Comparison of ENCODE assay signal across 25 cellular contexts in genomic region chr17:17492562-17492961, GRCh38. TPM values are rescaled to one million over a fixed set of nuclear protein-coding genes. Genes with fewer than 3 reads are reported as not detected.
DNase-seq lines count a peak whose midpoint lies in the region; ATAC-seq and TF ChIP-seq lines count a peak whose summit lies in the region.
"Had no signal": no experiment of that assay in that cellular context is flagged by ENCODE, and none has a peak within 500 bp of the region (broad histone marks: within the 10 kb centered on the region; RNA-seq: fewer than 3 reads in every experiment).

No MANE protein-coding gene starts in this region.

- H3K4me1 ChIP-seq in GM23338 (ENCODE audit: insufficient read depth) = peaks cover 29% of the 10 kb centered on the region

- H3K9me3 Mint-ChIP-seq in GM23338 = no peaks in the 10 kb centered on the region; the same call in 2 of the 3 replicates
- H3K9me3 Mint-ChIP-seq: endodermal cell; IgD-negative memory B cell; mesothelial cell of epicardium; natural killer cell treated with Interleukin-12 subunit alpha and Interleukin-12 subunit beta and Interleukin-15 and Interleukin-18, amount 100 ng/mL, for 72 hours had no signal

- intact Hi-C loops in dorsolateral prefrontal cortex (cut with DNase I) (no loop called here), sciatic nerve (cut with DNase I) (loop anchor here (10.0 kb wide), 1 partner anchor 152 kb away; no protein-coding TSS in a partner anchor)

- H3K27ac ChIP-seq in GM23338 (ENCODE audit: low read depth) = no peak overlapping the region; the same call in 1 of the 2 replicates
- H3K27ac ChIP-seq in VCaP = peak overlapping the region; percentile 28; the same call in 1 of the 2 replicates
- peak overlapping the region in 57 of 59 donors; percentile 4 to 97 (median 87) for H3K27ac ChIP-seq in dorsolateral prefrontal cortex
- H3K27ac ChIP-seq: Peyer's patch had no signal

- H4K20me1 ChIP-seq in GM23338 (replicated peaks; ENCODE audit: insufficient read depth) = peaks cover 35% of the 10 kb centered on the region; the same call in 1 of the 2 replicates

- peaks cover 3% of the 10 kb centered on the region for H3F3A ChIP-seq in GM23338 (replicated peaks; ENCODE audit: low read depth)

- no peaks in the 10 kb centered on the region for H3K79me2 ChIP-seq in GM23338 (replicated peaks; ENCODE audit: insufficient read depth)

- peaks cover 37% of the 10 kb centered on the region for H3K4me1 Mint-ChIP-seq in GM23338

- H3K4me3 ChIP-seq in GM23338 (no peak overlapping the region), dorsolateral prefrontal cortex (peak overlapping the region in 7 of 59 donors; percentile 2 to 84 (median 74))
- H3K4me3 ChIP-seq: coronary artery, Peyer's patch, smooth muscle cell, tibial nerve had no signal

- no peak overlapping the region for H3K4me2 ChIP-seq in GM23338
- H3K4me2 ChIP-seq: smooth muscle cell had no signal

- peaks cover 28% of the 10 kb centered on the region; the same call in 2 of the 3 replicates for H3K36me3 Mint-ChIP-seq in GM23338 (ENCODE audit: low read depth)

- no peak for DNase-seq in GM23338 (ENCODE audit: low spot score)
- peak in 1 of 10 donors; percentile 12 for DNase-seq in dorsolateral prefrontal cortex
- peak; percentile 54 for DNase-seq in sciatic nerve (ENCODE audit: low spot score)
- DNase-seq in GF-D8 (lab: John Stamatoyannopoulos, UW) = no peak
- no peak for DNase-seq in left lobe of liver (ENCODE audit: low spot score)
- no peak for DNase-seq in activated CD4-positive, CD25-positive, alpha-beta regulatory T cell (lab: John Stamatoyannopoulos, UW)
- no peak for DNase-seq in DMS153 treated with DMSO at 0.1 percent for 48 hours (lab: John Stamatoyannopoulos, UW; ENCODE audit: unreplicated experiment)
- DNase-seq: activated naive CD4-positive, alpha-beta T cell treated with anti-CD3 and anti-CD28 coated beads, Interleukin-2, amount 50 U/mL, for 16 hours; activated T-cell treated with anti-CD3 and anti-CD28 coated beads, Interleukin-2, amount 50 U/mL, for 48 hours; GDM1; HCEC 1CT; kidney glomerular epithelial cell; NCI-H510A; NK-92 treated with Interleukin-12 subunit alpha and Interleukin-12 subunit beta, amount 100 ng/mL, for 24 hours; Peyer's patch; stimulated activated CD4-positive, alpha-beta T cell treated with anti-CD3 and anti-CD28 coated beads, Interleukin-4, amount 100 ng/mL, for 1 hour; stimulated activated naive CD4-positive, alpha-beta T cell had no signal

- peak overlapping the region; percentile 6; the same call in 1 of the 3 replicates for H3K4me3 Mint-ChIP-seq in GM23338
- H3K4me3 Mint-ChIP-seq: endodermal cell; IgD-negative memory B cell; mesothelial cell of epicardium; natural killer cell treated with Interleukin-12 subunit alpha and Interleukin-12 subunit beta and Interleukin-15 and Interleukin-18, amount 100 ng/mL, for 72 hours had no signal

- H3K36me3 ChIP-seq in GM23338 (ENCODE audit: insufficient read depth) = peaks cover 5% of the 10 kb centered on the region

- TF ChIP-seq CTCF in GM23338 (conservative IDR thresholded peaks at IDR 0.05; ENCODE audit: low read depth in 2 of 2) (no peak), VCaP (conservative IDR thresholded peaks at IDR 0.05) (no peak), dorsolateral prefrontal cortex (IDR thresholded peaks at IDR 0.05 in 54 of 56, conservative IDR thresholded peaks at IDR 0.05 in 2 of 56; ENCODE audit: low read depth in 1 of 56, partially characterized antibody in 56 of 56) (no peak)

- no peak for ATAC-seq in GM23338
- no peak for ATAC-seq in sciatic nerve
- no peak for ATAC-seq in left lobe of liver
- ATAC-seq: natural killer cell treated with Interleukin-12 subunit alpha and Interleukin-12 subunit beta and Interleukin-15 and Interleukin-18, amount 100 ng/mL, for 72 hours had no signal

- no peak overlapping the region for H3K27ac Mint-ChIP-seq in GM23338
- H3K27ac Mint-ChIP-seq: endodermal cell; natural killer cell treated with Interleukin-12 subunit alpha and Interleukin-12 subunit beta and Interleukin-15 and Interleukin-18, amount 100 ng/mL, for 72 hours had no signal

- no peak overlapping the region for H2AFZ ChIP-seq in GM23338

- H3K9me2 ChIP-seq in GM23338 (ENCODE audit: insufficient read depth) = no peaks in the 10 kb centered on the region

- H3K27me3 ChIP-seq in GM23338 (ENCODE audit: insufficient read depth) = peaks cover 25% of the 10 kb centered on the region
- H3K27me3 ChIP-seq in dorsolateral prefrontal cortex = no peaks in the 10 kb centered on the region
- H3K27me3 ChIP-seq: Peyer's patch, tibial nerve had no signal

- peaks cover 31% of the 10 kb centered on the region for H3K27me3 Mint-ChIP-seq in GM23338 (ENCODE audit: insufficient read depth, low read depth, poor library complexity)

TF ChIP-seq in GM23338, 12 proteins besides CTCF, POLR2A, EP300 and RAD21 (continues in another document):
- TF ChIP-seq EZH2 (IDR thresholded peaks at IDR 0.05; ENCODE audit: low read depth, unreplicated experiment) = no peak
- TF ChIP-seq CREB1 (CRISPR knock-in tag; IDR thresholded peaks at IDR 0.05; ENCODE audit: low read depth) = no peak
- no peak for TF ChIP-seq JUNB (IDR thresholded peaks at IDR 0.05; ENCODE audit: unreplicated experiment)
- TF ChIP-seq EZH2phosphoT487 (IDR thresholded peaks at IDR 0.05; ENCODE audit: unreplicated experiment) = no peak
- no peak for TF ChIP-seq ZNF114 (CRISPR knock-in tag; IDR thresholded peaks at IDR 0.05)
- TF ChIP-seq REST (IDR thresholded peaks at IDR 0.05; ENCODE audit: unreplicated experiment) = no peak
- TF ChIP-seq POLR2AphosphoS5 (IDR thresholded peaks at IDR 0.05; ENCODE audit: low read depth) = no peak
- TF ChIP-seq STAT1 (IDR thresholded peaks at IDR 0.05; ENCODE audit: unreplicated experiment) = no peak

RNA-seq across cellular contexts. Expression of gene RASD1, which starts 3.6 kb away (rescaled TPM):
- 1.4 and 3.7 TPM in 2 replicates for total RNA-seq in GM23338 (2014; rRNA removed; shearing (Covaris generic))
- 3.6 and 3.9 TPM in 2 replicates for polyA plus RNA-seq in GM23338 (2016; fragmentation: Nextera tagmentation; extraction: Ambion mirVana)
- total RNA-seq in dorsolateral prefrontal cortex = 100 to 1,000 TPM in 102 of 120 experiments, 10 to 100 TPM in 18; 40.4 to 251 (median 136) TPM
- total RNA-seq in sciatic nerve = 58.6 TPM
- 1.1 TPM for total RNA-seq in left lobe of liver

RNA-seq across cellular contexts. Expression of gene MED9, which starts 15.8 kb away (rescaled TPM):
- total RNA-seq in GM23338 (2014; rRNA removed; shearing (Covaris generic)) = 19.9 and 27.0 TPM in 2 replicates
- polyA plus RNA-seq in GM23338 (2016; fragmentation: Nextera tagmentation; extraction: Ambion mirVana) = 14.0 and 17.3 TPM in 2 replicates
- total RNA-seq in dorsolateral prefrontal cortex (10 to 100 TPM; 19.4 to 47.3 (median 33.7) TPM), sciatic nerve (13.7 TPM), left lobe of liver (7.1 TPM)
